In the genomic region with DNA sequence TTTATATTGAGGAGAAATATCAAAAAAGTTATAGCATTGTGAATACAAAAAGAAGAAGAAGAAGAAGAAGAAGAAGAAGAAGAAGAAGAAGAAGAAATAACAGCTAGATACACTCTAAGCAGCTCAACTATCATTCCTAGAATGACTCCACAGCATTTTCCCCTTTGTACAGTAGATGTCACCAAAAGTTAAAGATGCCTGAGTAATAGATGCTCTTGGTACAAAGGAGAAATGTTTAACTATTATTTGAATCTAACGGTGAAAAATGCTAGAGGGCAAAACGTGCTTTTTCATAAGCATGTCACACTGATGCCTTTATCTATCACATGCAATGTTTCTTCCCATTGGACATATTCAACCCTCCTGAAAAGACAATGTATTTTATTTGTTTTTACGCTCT, we compare ENCODE assay signal across 9 cellular contexts.
A peak's percentile ranks its signal among the peaks of the same experiment; 100 is the strongest.
DNase-seq lines count a peak whose midpoint lies in the region; ATAC-seq and TF ChIP-seq lines count a peak whose summit lies in the region.
"Had no signal": no experiment of that assay in that cellular context is flagged by ENCODE, and none has a peak within 500 bp of the region (broad histone marks: within the 10 kb centered on the region; RNA-seq: fewer than 3 reads in every experiment).

No MANE protein-coding gene starts in this region.

- no peak for TF ChIP-seq EP300 in suprapubic skin (IDR thresholded peaks at IDR 0.05)

- in situ Hi-C loops in T47D (cut with HindIII; ENCODE audit: low pct_unique_long_range_greater_than_20kb, low sequenced_read_pairs), result no loop called here

- no peak for TF ChIP-seq CTCF in suprapubic skin (IDR thresholded peaks at IDR 0.05)

- no peak for ATAC-seq in GM21619 (IDR thresholded peaks at IDR 0.05; ENCODE audit: unreplicated experiment)

- no peaks in the 10 kb centered on the region for H3K36me3 ChIP-seq in suprapubic skin
- H3K36me3 ChIP-seq: BLaER1 had no signal

- peak; percentile 25 for DNase-seq in NCI-H1694 treated with DMSO at 0.1 percent for 48 hours (lab: John Stamatoyannopoulos, UW)
- DNase-seq in NCI-H1694 (lab: John Stamatoyannopoulos, UW), result no peak
- peak; percentile 23 to 53 for DNase-seq in Kasumi-1 (lab: John Stamatoyannopoulos, UW)
- DNase-seq in T47D (ENCODE audit: low read depth in 1 of 2, low spot score in 1 of 2), result peak; percentile 4 to 27
- DNase-seq in putamen (ENCODE audit: low spot score), result peak; percentile 6
- DNase-seq in suprapubic skin (ENCODE audit: low spot score in 2 of 2), result no peak
- DNase-seq in NCI-H128 (lab: John Stamatoyannopoulos, UW; ENCODE audit: unreplicated experiment), result no peak

- H3K4me1 ChIP-seq in suprapubic skin, result no peaks in the 10 kb centered on the region
- H3K4me1 ChIP-seq: BLaER1 had no signal

- no peaks in the 10 kb centered on the region for H3K9me3 ChIP-seq in suprapubic skin

- no peak overlapping the region for H3K27ac ChIP-seq in suprapubic skin
- H3K27ac ChIP-seq: BLaER1 had no signal

- no peaks in the 10 kb centered on the region for H3K27me3 ChIP-seq in suprapubic skin
- H3K27me3 ChIP-seq: BLaER1 had no signal

- no peak overlapping the region for H3K4me3 ChIP-seq in suprapubic skin
- H3K4me3 ChIP-seq: BLaER1 had no signal

- WGBS in suprapubic skin, result 44% methylated on average over 3 of the region's 3 CpGs

- TF ChIP-seq POLR2A in suprapubic skin (IDR thresholded peaks at IDR 0.05), result no peak

Comparison
In these comparisons a context has a peak if more than half of its experiments do, and no peak if none do; other contexts are left out.
1. DNase-seq: peak in NCI-H1694 treated with DMSO at 0.1 percent for 48 hours (single experiment), Kasumi-1 (2 of 2), T47D (2 of 2) and putamen (single experiment); none in NCI-H1694 (single experiment), suprapubic skin (0 of 2) and NCI-H128 (single experiment).